In the genomic region with DNA sequence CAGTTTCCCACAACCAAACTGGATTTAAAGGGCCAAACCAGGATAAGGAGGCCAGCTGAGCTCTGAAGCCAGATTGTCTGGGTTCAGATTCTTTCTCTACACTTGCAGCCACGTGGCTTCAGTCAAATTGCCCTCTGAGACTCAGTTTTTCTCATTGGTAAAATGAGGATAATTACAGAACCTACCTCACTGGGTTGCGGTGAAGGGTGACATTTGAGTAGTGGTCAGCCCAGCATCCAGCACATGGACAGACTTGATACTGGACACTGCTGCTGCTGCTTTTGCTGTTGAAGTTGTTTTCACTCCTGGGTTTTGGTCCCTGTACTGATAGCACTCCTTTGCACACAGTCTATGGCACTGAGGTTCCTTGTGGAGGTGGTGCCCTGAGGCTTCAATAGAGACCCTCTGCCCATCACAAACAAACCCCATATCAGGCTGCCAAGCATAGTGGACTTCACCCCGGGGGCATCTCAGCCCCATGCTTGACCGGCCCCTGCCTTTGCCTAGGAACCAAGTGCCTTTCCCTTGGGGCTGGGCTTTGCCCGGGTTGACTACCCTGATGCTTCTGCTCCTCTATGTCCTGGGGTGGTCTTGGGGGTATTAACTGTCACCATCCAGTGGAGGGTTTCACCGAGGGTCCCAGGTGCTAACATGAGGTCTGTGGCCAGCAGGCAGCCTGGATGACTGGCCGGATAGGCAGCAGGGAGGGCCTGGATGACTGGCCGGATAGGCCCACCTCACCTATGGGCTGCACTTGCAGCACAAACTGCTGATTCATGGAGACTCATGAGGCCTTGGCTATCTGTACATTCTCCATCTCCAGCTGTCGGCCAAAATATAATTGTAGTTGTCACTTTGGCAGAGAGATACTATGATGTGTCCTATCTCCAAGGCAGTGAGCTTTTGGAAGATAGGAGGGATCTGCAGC, we compare ENCODE assay signal across 9 cellular contexts. TPM values are rescaled to one million over a fixed set of nuclear protein-coding genes. Genes with fewer than 3 reads are reported as not detected.
DNase-seq lines count a peak whose midpoint lies in the region; ATAC-seq and TF ChIP-seq lines count a peak whose summit lies in the region.
"Had no signal": no experiment of that assay in that cellular context is flagged by ENCODE, and none has a peak within 500 bp of the region (broad histone marks: within the 10 kb centered on the region; RNA-seq: fewer than 3 reads in every experiment).

No MANE protein-coding gene starts in this region.

- intact Hi-C loops in esophagus squamous epithelium (cut with DNase I) (no loop called here), sciatic nerve (cut with DNase I) (no loop called here), posterior vena cava (cut with DNase I) (no loop called here)

- peak overlapping the region; percentile 62 to 92 (median 77) for H3K27ac ChIP-seq in Peyer's patch
- H3K27ac ChIP-seq in esophagus squamous epithelium: peak overlapping the region; percentile 52 to 89 (median 74)
- H3K27ac ChIP-seq in skeletal muscle tissue (ENCODE audit: low read depth, low read length): peak overlapping the region; percentile 97

- H3K27me3 ChIP-seq in Peyer's patch: no peaks in the 10 kb centered on the region
- H3K27me3 ChIP-seq in esophagus squamous epithelium: no peaks in the 10 kb centered on the region
- H3K27me3 ChIP-seq in skeletal muscle tissue (ENCODE audit: control insufficient read depth in 3 of 3, insufficient read depth in 3 of 3, low read length in 3 of 3): no peaks in the 10 kb centered on the region

- 87 to 88% methylated on average over 4 of the region's 9 CpGs for WGBS in esophagus squamous epithelium, 2 donors

- H3K36me3 ChIP-seq in Peyer's patch (no peaks in the 10 kb centered on the region), esophagus squamous epithelium (no peaks in the 10 kb centered on the region), skeletal muscle tissue (ENCODE audit: control insufficient read depth in 3 of 3, insufficient read depth in 3 of 3, low read length in 3 of 3) (no peaks in the 10 kb centered on the region)

- DNase-seq in Peyer's patch (no peak), esophagus squamous epithelium (lab: John Stamatoyannopoulos, UW) (no peak), sciatic nerve (ENCODE audit: low spot score) (no peak), posterior vena cava (ENCODE audit: low spot score) (no peak)

- ATAC-seq in GM19043 (IDR thresholded peaks at IDR 0.05; ENCODE audit: low read depth, unreplicated experiment): peak; percentile 17
- no peak for ATAC-seq in sciatic nerve
- no peak for ATAC-seq in GM21447 (IDR thresholded peaks at IDR 0.05; ENCODE audit: unreplicated experiment)
- no peak for ATAC-seq in GM19397 (IDR thresholded peaks at IDR 0.05; ENCODE audit: unreplicated experiment)
- ATAC-seq: HCT116 had no signal

- no peaks in the 10 kb centered on the region for H3K9me3 ChIP-seq in Peyer's patch
- no peaks in the 10 kb centered on the region for H3K9me3 ChIP-seq in esophagus squamous epithelium
- no peaks in the 10 kb centered on the region for H3K9me3 ChIP-seq in skeletal muscle tissue (ENCODE audit: control insufficient read depth in 3 of 3, low read length in 3 of 3)

- H3K4me1 ChIP-seq in Peyer's patch (peaks cover 7 to 51% (median 11%) of the 10 kb centered on the region in 4 donors), esophagus squamous epithelium (peaks cover 27 to 46% (median 36%) of the 10 kb centered on the region in 3 donors), skeletal muscle tissue (ENCODE audit: control insufficient read depth in 3 of 3, insufficient read depth in 3 of 3, low read length in 3 of 3) (peaks cover 62 to 72% (median 66%) of the 10 kb centered on the region in 3 donors)

- no peak for TF ChIP-seq CTCF in Peyer's patch (IDR thresholded peaks at IDR 0.05)
- no peak for TF ChIP-seq CTCF in esophagus squamous epithelium (IDR thresholded peaks at IDR 0.05)

- no peak overlapping the region for H3K4me3 ChIP-seq in Peyer's patch
- no peak overlapping the region for H3K4me3 ChIP-seq in esophagus squamous epithelium
- peak overlapping the region; percentile 55 to 73 (median 66) for H3K4me3 ChIP-seq in skeletal muscle tissue (ENCODE audit: low read length in 3 of 3)

- H3K9ac ChIP-seq in skeletal muscle tissue (ENCODE audit: low read depth in 1 of 3, low read length in 3 of 3): peak overlapping the region; percentile 76 to 91 (median 83)

- no peak for TF ChIP-seq POLR2A in Peyer's patch (IDR thresholded peaks at IDR 0.05)
- no peak for TF ChIP-seq POLR2A in esophagus squamous epithelium (IDR thresholded peaks at IDR 0.05)

RNA-seq across cellular contexts. Expression of gene CDKN2AIPNL, which starts 25.9 kb away (rescaled TPM):
- total RNA-seq in Peyer's patch: 10 to 100 TPM; 13.1 to 25.9 (median 21.9) TPM
- 10 to 100 TPM in 3 of 4 donors, 1 to 10 TPM in 1; 6.9 to 28.3 (median 13.2) TPM for total RNA-seq in esophagus squamous epithelium
- 37.1 TPM for total RNA-seq in skeletal muscle tissue
- total RNA-seq in sciatic nerve: 12.4 TPM
- total RNA-seq in posterior vena cava: 10 to 100 TPM; 18.8 to 19.4 TPM

Comparison
In these comparisons a context has a peak if more than half of its experiments do, and no peak if none do; other contexts are left out.
1. H3K4me3 ChIP-seq: peak in skeletal muscle tissue (3 of 3); none in Peyer's patch (0 of 4) and esophagus squamous epithelium (0 of 4).
2. Peak in every context shown above with its lines, with median percentiles within 50 percentile points of each other: H3K27ac ChIP-seq.